ENCODE assay signal across 16 cellular contexts in the genomic region with DNA sequence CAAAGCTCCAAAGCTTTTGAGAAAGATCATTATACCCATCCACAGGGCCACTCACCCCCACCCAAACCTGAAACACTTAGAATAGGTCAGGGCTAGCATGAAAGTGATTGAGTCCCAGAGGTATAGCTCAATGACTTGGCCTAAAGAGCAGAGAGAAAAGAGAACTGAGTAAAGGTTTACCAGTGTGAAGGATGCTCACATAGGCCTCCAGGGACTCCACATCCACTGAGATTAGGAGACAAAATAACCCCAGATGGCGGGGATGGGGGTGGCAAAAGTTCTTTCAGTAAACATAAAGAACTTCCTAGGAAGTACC. TPM values are rescaled to one million over a fixed set of nuclear protein-coding genes. Genes with fewer than 3 reads are reported as not detected.
DNase-seq lines count a peak whose midpoint lies in the region; ATAC-seq, FAIRE-seq and TF ChIP-seq lines count a peak whose summit lies in the region.
"Had no signal": no experiment of that assay in that cellular context is flagged by ENCODE, and none has a peak within 500 bp of the region (broad histone marks: within the 10 kb centered on the region; RNA-seq: fewer than 3 reads in every experiment).

No MANE protein-coding gene starts in this region.

- no peaks in the 10 kb centered on the region for H3K36me3 ChIP-seq in bronchial epithelial cell (ENCODE audit: control insufficient read depth, insufficient read depth, low read length)

- TF ChIP-seq CTCF in bronchial epithelial cell (IDR thresholded peaks at IDR 0.05; ENCODE audit: insufficient read depth, low read length, severe bottlenecking): no peak

- no peaks in the 10 kb centered on the region for H3K27me3 ChIP-seq in bronchial epithelial cell (ENCODE audit: control insufficient read depth, insufficient read depth, low read length)

- DNase-seq in bronchial epithelial cell (ENCODE audit: low read depth) (no peak), NCI-H524 treated with DMSO at 0.1 percent for 48 hours (lab: John Stamatoyannopoulos, UW) (no peak), G401 (ENCODE audit: low spot score) (no peak)
- DNase-seq: activated naive CD4-positive, alpha-beta T cell treated with Interleukin-2 at 50 U/mL for 16 hours; DMS153; IMR-90; NCI-H2081 treated with DMSO at 0.1 percent for 48 hours; NCI-H774; SW 1271 had no signal

- ATAC-seq in GM18858 (IDR thresholded peaks at IDR 0.05; ENCODE audit: unreplicated experiment) (peak; percentile 61), GM21423 (IDR thresholded peaks at IDR 0.05; ENCODE audit: unreplicated experiment) (peak; percentile 80), HG03060 (IDR thresholded peaks at IDR 0.05; ENCODE audit: low read depth, unreplicated experiment) (peak; percentile 48), GM18907 (IDR thresholded peaks at IDR 0.05; ENCODE audit: unreplicated experiment) (no peak)

- in situ Hi-C loops in G401 (cut with HindIII; ENCODE audit: low sequenced_read_pairs): no loop called here

- H3K4me3 ChIP-seq in bronchial epithelial cell (ENCODE audit: low read depth, low read length): no peak overlapping the region

- peak; percentile 93 for FAIRE-seq in bronchial epithelial cell (lab: Jason Lieb, UNC)

RNA-seq across cellular contexts. Expression of gene SAYSD1, which starts 12.2 kb away (rescaled TPM):
- 9.0 and 14.2 TPM in 2 replicates for total RNA-seq in bronchial epithelial cell
- total RNA-seq in G401 (2014; rRNA removed; shearing (Covaris generic)): 6.8 and 24.1 TPM in 2 replicates

RNA-seq across cellular contexts. Expression of gene GLP1R, which starts 54.2 kb away (rescaled TPM):
- not detected in 2 replicates for total RNA-seq in bronchial epithelial cell
- not detected in 2 replicates for total RNA-seq in G401 (2014; rRNA removed; shearing (Covaris generic))
- total RNA-seq: B cell, epithelial cell of proximal tubule, IMR-90, mesenteric fat pad had no signal
